23 cellular contexts compared by ENCODE assay signal in the genomic region with DNA sequence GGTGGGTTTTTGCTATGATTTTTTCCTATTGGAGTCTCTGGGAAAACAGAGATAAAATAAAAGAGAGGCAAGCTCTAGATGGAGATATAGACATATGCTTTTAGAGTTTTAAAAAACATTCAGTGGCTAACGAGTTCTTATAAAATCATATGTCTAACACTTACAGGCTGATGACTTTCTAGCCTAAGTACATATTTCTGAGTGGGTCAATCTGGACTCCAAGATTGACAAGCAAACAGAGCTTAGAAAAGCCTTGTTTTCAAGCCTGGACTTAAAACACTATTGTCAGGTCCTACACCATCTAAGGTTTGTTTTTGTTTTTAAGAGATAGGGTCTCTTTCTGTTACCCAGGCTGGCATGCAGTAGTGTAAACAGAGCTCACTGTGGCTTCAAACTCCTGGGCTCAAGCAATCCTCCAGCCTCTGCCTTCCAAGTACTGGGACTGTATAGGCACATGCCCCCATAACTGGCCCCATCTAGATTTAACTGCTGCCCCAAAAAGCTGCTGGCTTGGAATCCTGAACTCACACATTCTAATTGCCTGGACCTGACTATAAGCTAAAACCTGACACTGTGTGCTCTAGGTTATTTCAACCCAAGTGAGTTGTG.
A peak's percentile ranks its signal among the peaks of the same experiment; 100 is the strongest.
DNase-seq lines count a peak whose midpoint lies in the region; ATAC-seq and TF ChIP-seq lines count a peak whose summit lies in the region.
"Had no signal": no experiment of that assay in that cellular context is flagged by ENCODE, and none has a peak within 500 bp of the region (broad histone marks: within the 10 kb centered on the region; RNA-seq: fewer than 3 reads in every experiment).

No MANE protein-coding gene starts in this region.

- no peaks in the 10 kb centered on the region for H3K4me1 ChIP-seq in CD8-positive, alpha-beta T cell (ENCODE audit: insufficient read depth, low read length)
- H3K4me1 ChIP-seq in left lung = no peaks in the 10 kb centered on the region
- H3K4me1 ChIP-seq in neural progenitor cell = peaks cover 7% of the 10 kb centered on the region
- H3K4me1 ChIP-seq: Caco-2, HAP-1 had no signal

- peaks cover 4% of the 10 kb centered on the region for H3F3A ChIP-seq in neural progenitor cell (ENCODE audit: low read depth)

- no peak for DNase-seq in activated T-cell treated with anti-CD3 and anti-CD28 coated beads, Interleukin-2, amount 50 U/mL, for 24 hours
- DNase-seq in activated T-cell treated with anti-CD3 and anti-CD28 coated beads, Interleukin-2, amount 50 U/mL, for 1 hour = no peak
- no peak for DNase-seq in CD8-positive, alpha-beta T cell
- DNase-seq in left lung (no peak), neural progenitor cell (ENCODE audit: low spot score) (no peak), HCEC 1CT (no peak)
- DNase-seq in activated naive CD4-positive, alpha-beta T cell treated with anti-CD3 and anti-CD28 coated beads, Interleukin-2, amount 50 U/mL, for 16 hours = no peak
- DNase-seq: AML-193, Caco-2, DND-41, GM23248, NCI-H1105, NCI-H146, NCI-H2029 treated with DMSO at 0.1 percent for 48 hours, NCI-H226, NCI-H524 treated with DMSO at 0.1 percent for 48 hours, NCI-H82 had no signal

- ATAC-seq in CD8-positive, alpha-beta T cell = no peak
- ATAC-seq in left lung = peak; percentile 82
- no peak for ATAC-seq in GM18511 (IDR thresholded peaks at IDR 0.05; ENCODE audit: unreplicated experiment)
- ATAC-seq: Panc1 had no signal

- H3K9ac ChIP-seq in neural progenitor cell = peak overlapping the region; percentile 25
- H3K9ac ChIP-seq: GM23248, KMS-11 had no signal

- intact Hi-C loops in CD8-positive, alpha-beta T cell (cut with DNase I, micrococcal nuclease) = no loop called here
- intact Hi-C loops in left lung (cut with DNase I) = no loop called here

- no peaks in the 10 kb centered on the region for H3K27me3 ChIP-seq in CD8-positive, alpha-beta T cell (ENCODE audit: insufficient read depth, low read length)
- H3K27me3 ChIP-seq in left lung (no peaks in the 10 kb centered on the region), neural progenitor cell (no peaks in the 10 kb centered on the region)

- POLR2A ChIA-PET in CD8-positive, alpha-beta T cell (lab: Charles Lee) = interaction anchor here (1.4 kb wide), 1 partner anchor 14 kb away, joined by 3 read pairs; no protein-coding TSS in a partner anchor

- no peak overlapping the region for H3K4me3 Mint-ChIP-seq in activated T-cell treated with anti-CD3 and anti-CD28 coated beads, Interleukin-2, amount 50 U/mL, for 24 hours
- H3K4me3 Mint-ChIP-seq in CD8-positive, alpha-beta T cell = no peak overlapping the region
- no peak overlapping the region for H3K4me3 Mint-ChIP-seq in neural progenitor cell

- no peak overlapping the region for H3K4me2 ChIP-seq in neural progenitor cell
- H3K4me2 ChIP-seq: KMS-11 had no signal

- peaks cover 56% of the 10 kb centered on the region for H3K36me3 ChIP-seq in CD8-positive, alpha-beta T cell (ENCODE audit: insufficient read depth, low read length)
- peaks cover 5 to 97% of the 10 kb centered on the region in 2 donors for H3K36me3 ChIP-seq in left lung
- H3K36me3 ChIP-seq in neural progenitor cell = peaks cover 10% of the 10 kb centered on the region

- H3K27ac ChIP-seq in CD8-positive, alpha-beta T cell (ENCODE audit: low read depth, low read length) = no peak overlapping the region
- H3K27ac ChIP-seq in left lung (no peak overlapping the region), neural progenitor cell (no peak overlapping the region)
- H3K27ac ChIP-seq: C4-2B, GM23248, HL-60, KMS-11 had no signal

- H3K9me3 Mint-ChIP-seq in activated T-cell treated with anti-CD3 and anti-CD28 coated beads, Interleukin-2, amount 50 U/mL, for 24 hours = no peaks in the 10 kb centered on the region
- no peaks in the 10 kb centered on the region for H3K9me3 Mint-ChIP-seq in CD8-positive, alpha-beta T cell
- no peaks in the 10 kb centered on the region for H3K9me3 Mint-ChIP-seq in neural progenitor cell

- H3K27me3 Mint-ChIP-seq in activated T-cell treated with anti-CD3 and anti-CD28 coated beads, Interleukin-2, amount 50 U/mL, for 24 hours = no peaks in the 10 kb centered on the region
- no peaks in the 10 kb centered on the region for H3K27me3 Mint-ChIP-seq in CD8-positive, alpha-beta T cell (ENCODE audit: low read depth)
- H3K27me3 Mint-ChIP-seq in neural progenitor cell (ENCODE audit: insufficient read depth, low read depth) = no peaks in the 10 kb centered on the region

- H4K20me1 ChIP-seq in neural progenitor cell (ENCODE audit: low read depth) = no peaks in the 10 kb centered on the region

- H3K4me1 Mint-ChIP-seq in activated T-cell treated with anti-CD3 and anti-CD28 coated beads, Interleukin-2, amount 50 U/mL, for 24 hours (ENCODE audit: low read depth) = peaks cover 2% of the 10 kb centered on the region
- no peaks in the 10 kb centered on the region for H3K4me1 Mint-ChIP-seq in CD8-positive, alpha-beta T cell (ENCODE audit: low read depth)
- peaks cover 2% of the 10 kb centered on the region for H3K4me1 Mint-ChIP-seq in neural progenitor cell

- CTCF ChIA-PET in CD8-positive, alpha-beta T cell (lab: Charles Lee) = interaction anchor here (0.9 kb wide), 2 partner anchors 11 to 218 kb away, joined by 3 read pairs; no protein-coding TSS in a partner anchor

- H3K27ac Mint-ChIP-seq in activated T-cell treated with anti-CD3 and anti-CD28 coated beads, Interleukin-2, amount 50 U/mL, for 24 hours = peak overlapping the region; percentile 24
- H3K27ac Mint-ChIP-seq in CD8-positive, alpha-beta T cell = peak overlapping the region; percentile 52
- H3K27ac Mint-ChIP-seq in neural progenitor cell = no peak overlapping the region

- H3K9me3 ChIP-seq in CD8-positive, alpha-beta T cell (ENCODE audit: low read length) = no peaks in the 10 kb centered on the region
- H3K9me3 ChIP-seq in left lung (no peaks in the 10 kb centered on the region), neural progenitor cell (ENCODE audit: low read depth) (no peaks in the 10 kb centered on the region)
- H3K9me3 ChIP-seq: Caco-2, HAP-1 had no signal

- no peak overlapping the region for H3K4me3 ChIP-seq in CD8-positive, alpha-beta T cell (ENCODE audit: low read depth, low read length)
- H3K4me3 ChIP-seq in left lung (no peak overlapping the region), neural progenitor cell (no peak overlapping the region)
- H3K4me3 ChIP-seq: GM23248, HAP-1 had no signal

- no peaks in the 10 kb centered on the region for H3K79me2 ChIP-seq in neural progenitor cell (ENCODE audit: low read depth)

- peaks cover 53% of the 10 kb centered on the region for H3K36me3 Mint-ChIP-seq in activated T-cell treated with anti-CD3 and anti-CD28 coated beads, Interleukin-2, amount 50 U/mL, for 24 hours (ENCODE audit: low read depth)
- peaks cover 53% of the 10 kb centered on the region for H3K36me3 Mint-ChIP-seq in CD8-positive, alpha-beta T cell
- peaks cover 16% of the 10 kb centered on the region for H3K36me3 Mint-ChIP-seq in neural progenitor cell

- H2AFZ ChIP-seq in neural progenitor cell (replicated peaks) = no peak overlapping the region
- H2AFZ ChIP-seq: GM23248 had no signal

- no peak for TF ChIP-seq CTCF in CD8-positive, alpha-beta T cell (IDR thresholded peaks at IDR 0.05)
- no peak for TF ChIP-seq CTCF in left lung (IDR thresholded peaks at IDR 0.05)
- no peak for TF ChIP-seq CTCF in neural progenitor cell (IDR thresholded peaks at IDR 0.05)
